ENCODE assay signal across 9 cellular contexts in the genomic region with DNA sequence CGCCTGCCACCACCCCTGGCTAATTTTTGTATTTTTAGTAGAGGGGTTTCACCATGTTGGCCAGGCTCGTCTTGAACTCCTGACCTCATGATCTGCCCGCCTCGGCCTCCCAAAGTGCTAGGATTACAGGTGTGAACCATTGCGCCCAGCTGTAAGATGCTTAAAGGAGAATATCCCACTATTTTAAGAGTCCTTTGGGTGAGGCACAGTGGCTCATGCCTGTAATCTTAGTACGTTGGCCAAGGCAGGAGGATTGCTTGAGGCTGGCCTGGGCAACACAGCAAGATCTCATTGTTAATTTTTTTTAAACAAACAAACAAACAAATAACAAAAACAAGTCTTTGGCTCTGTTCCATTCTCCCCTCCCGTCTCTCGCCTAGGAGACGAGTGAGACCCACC. TPM values are rescaled to one million over a fixed set of nuclear protein-coding genes. Genes with fewer than 3 reads are reported as not detected.
A peak's percentile ranks its signal among the peaks of the same experiment; 100 is the strongest.
DNase-seq lines count a peak whose midpoint lies in the region; ATAC-seq and TF ChIP-seq lines count a peak whose summit lies in the region.
"Not testable (repeated sequence)": the region's sequence is repeated elsewhere in the genome, so short reads cannot be mapped to it uniquely, and the experiment has no call there.
"Had no signal": no experiment of that assay in that cellular context is flagged by ENCODE, and none has a peak within 500 bp of the region (broad histone marks: within the 10 kb centered on the region; RNA-seq: fewer than 3 reads in every experiment).

No MANE protein-coding gene starts in this region.

- H3K4me3 ChIP-seq in Peyer's patch (peak overlapping the region in 1 of 4 donors; percentile 41), upper lobe of left lung (peak overlapping the region in 1 of 4 donors; percentile 60)
- H3K4me3 ChIP-seq in colonic mucosa; left lung; trophoblast cell (ENCODE audit: low read depth, low read length): not testable (repeated sequence)

- not testable (repeated sequence) for H3K9me3 Mint-ChIP-seq in Calu3 (ENCODE audit: low read depth, unreplicated experiment)

- H4K91ac ChIP-seq in trophoblast cell (ENCODE audit: low read depth, low read length): peak overlapping the region; percentile 80

- H2BK12ac ChIP-seq in trophoblast cell (ENCODE audit: low read length): peak overlapping the region; percentile 13

- H3K27ac ChIP-seq in Peyer's patch (peak overlapping the region; percentile 77 to 96 (median 88)), colonic mucosa (peak overlapping the region; percentile 91), left lung (peak overlapping the region; percentile 87 to 92), trophoblast cell (ENCODE audit: low read depth, low read length) (peak overlapping the region; percentile 20), upper lobe of left lung (peak overlapping the region; percentile 80 to 90 (median 86))

- intact Hi-C loops in Calu3 (cut with micrococcal nuclease; ENCODE audit: unreplicated experiment): loop anchor here (5.0 kb wide), 1 partner anchor 69 kb away; a partner anchor contains a TSS
- intact Hi-C loops in colonic mucosa (cut with DNase I): loop anchor here (10.0 kb wide), 1 partner anchor 156 kb away; a partner anchor contains a TSS
- intact Hi-C loops in left lung (cut with DNase I): not testable (repeated sequence)

- H3K79me1 ChIP-seq in trophoblast cell (ENCODE audit: low read length): peaks cover 23% of the 10 kb centered on the region

- H3K36me3 Mint-ChIP-seq in Calu3 (ENCODE audit: insufficient read depth, unreplicated experiment): peaks cover 45% of the 10 kb centered on the region

- H3K4me3 Mint-ChIP-seq in Calu3 (ENCODE audit: low read depth, unreplicated experiment): peak overlapping the region; percentile 59

- TF ChIP-seq EP300 in upper lobe of left lung (IDR thresholded peaks at IDR 0.05): not testable (repeated sequence)

- no CpG with 5 or more reads among the region's 9 CpGs for WGBS in trophoblast cell (ENCODE audit: extremely low coverage, insufficient coverage, insufficient read length)
- WGBS in upper lobe of left lung, 2 donors: 87 to 88% methylated on average over 9 of the region's 9 CpGs

- peak overlapping the region; percentile 23 for H2BK120ac ChIP-seq in trophoblast cell (ENCODE audit: insufficient read depth, low read length, poor library complexity)

- CTCF ChIA-PET in Calu3 (lab: Charles Lee): interaction anchor here (1.4 to 3.8 kb wide), 3 partner anchors 11 to 156 kb away, joined by 4 to 38 read pairs (median 22); a partner anchor contains a TSS

- not testable (repeated sequence) for H3K36me3 ChIP-seq in Peyer's patch; colonic mucosa; left lung; trophoblast cell (ENCODE audit: control insufficient read depth in 1 of 2, insufficient read depth in 2 of 2, low read length in 2 of 2); upper lobe of left lung

- not testable (repeated sequence) for H3K4ac ChIP-seq in trophoblast cell (ENCODE audit: low read depth, low read length)

- H4K12ac ChIP-seq in trophoblast cell (ENCODE audit: low read depth, low read length): not testable (repeated sequence)

- DNase-seq in Calu3, Peyer's patch, colonic mucosa, left lung, upper lobe of left lung: not testable (repeated sequence)
- DNase-seq in trophoblast cell: peak in 1 of 2 donors; percentile 7

- not testable (repeated sequence) for H3K23ac ChIP-seq in trophoblast cell (ENCODE audit: low read length)

- peak overlapping the region; percentile 45 for H3K18ac ChIP-seq in trophoblast cell (ENCODE audit: low read length)

- not testable (repeated sequence) for TF ChIP-seq CTCF in Calu3 (IDR thresholded peaks at IDR 0.05; ENCODE audit: unreplicated experiment); Peyer's patch (IDR thresholded peaks at IDR 0.05); colonic mucosa (IDR thresholded peaks at IDR 0.05); left lung (IDR thresholded peaks at IDR 0.05); upper lobe of left lung (IDR thresholded peaks at IDR 0.05)

- H3K27me3 Mint-ChIP-seq in Calu3 (ENCODE audit: unreplicated experiment): not testable (repeated sequence)

- H3K4me1 Mint-ChIP-seq in Calu3 (ENCODE audit: low read depth, unreplicated experiment): peaks cover 53% of the 10 kb centered on the region

- not testable (repeated sequence) for H3K9me3 ChIP-seq in Peyer's patch; colonic mucosa; left lung; trophoblast cell (ENCODE audit: insufficient read depth, low read depth, low read length); upper lobe of left lung

- peak overlapping the region; percentile 73 for H3K14ac ChIP-seq in trophoblast cell (ENCODE audit: low read length)

- H3K9ac ChIP-seq in colonic mucosa (ENCODE audit: low read depth in 2 of 2, low read length in 2 of 2): peak overlapping the region; percentile 61 to 74
- H3K9ac ChIP-seq in trophoblast cell (ENCODE audit: low read length): not testable (repeated sequence)

- TF ChIP-seq POLR2A in Peyer's patch (IDR thresholded peaks at IDR 0.05); upper lobe of left lung (IDR thresholded peaks at IDR 0.05): not testable (repeated sequence)

- BruUV-seq in Calu3 (replicated peaks; lab: Mats Ljungman, UMichigan): not testable (repeated sequence)

- peak overlapping the region; percentile 40 for H4K8ac ChIP-seq in trophoblast cell (ENCODE audit: low read depth, low read length)

- H3K27ac Mint-ChIP-seq in Calu3 (ENCODE audit: unreplicated experiment): peak overlapping the region; percentile 75

- H2AK5ac ChIP-seq in trophoblast cell (ENCODE audit: low read length): not testable (repeated sequence)

- not testable (repeated sequence) for H3K4me2 ChIP-seq in trophoblast cell (ENCODE audit: low read length)

- H3K79me2 ChIP-seq in trophoblast cell (ENCODE audit: control insufficient read depth, insufficient read depth, low read length, poor library complexity): not testable (repeated sequence)

- peaks cover 3 to 35% (median 7%) of the 10 kb centered on the region in 4 donors for H3K4me1 ChIP-seq in Peyer's patch
- H3K4me1 ChIP-seq in colonic mucosa: peaks cover 23% of the 10 kb centered on the region
- H3K4me1 ChIP-seq in left lung: peaks cover 8 to 38% of the 10 kb centered on the region in 2 donors
- peaks cover 29 to 30% of the 10 kb centered on the region in 2 experiments for H3K4me1 ChIP-seq in trophoblast cell (ENCODE audit: control insufficient read depth in 1 of 2, insufficient read depth in 2 of 2, low read length in 2 of 2)
- peaks cover 22 to 43% (median 29%) of the 10 kb centered on the region in 4 donors for H3K4me1 ChIP-seq in upper lobe of left lung

- not testable (repeated sequence) for H2AFZ ChIP-seq in trophoblast cell (ENCODE audit: insufficient read depth, low read length, poor library complexity)

- H3K27me3 ChIP-seq in Peyer's patch; colonic mucosa; left lung; trophoblast cell (ENCODE audit: insufficient read depth, low read length); upper lobe of left lung: not testable (repeated sequence)

- H2BK5ac ChIP-seq in trophoblast cell (ENCODE audit: low read depth, low read length, poor library complexity): peak overlapping the region; percentile 52

- not testable (repeated sequence) for ATAC-seq in left lung; upper lobe of left lung (ENCODE audit: low FRiP score in 2 of 2)

RNA-seq across cellular contexts. Expression of a gene that starts 5.5 kb away (rescaled TPM):
- 108 and 138 TPM in 2 replicates for total RNA-seq in Calu3 (2022)
- total RNA-seq in Peyer's patch: 100 to 1,000 TPM in 3 of 4 donors, 10 to 100 TPM in 1; 27.2 to 666 (median 549) TPM
- total RNA-seq in colonic mucosa: 100 to 1,000 TPM; 337 to 347 TPM
- total RNA-seq in left lung: 100 to 1,000 TPM in 1 of 2 donors, 10 to 100 TPM in 1; 61.2 to 129 TPM
- polyA plus RNA-seq in trophoblast cell (2013): 138 and 139 TPM in 2 replicates
- total RNA-seq in upper lobe of left lung: 100 to 1,000 TPM in 3 of 6 donors, 10 to 100 TPM in 3; 59.7 to 155 (median 109) TPM
- total RNA-seq: NCI-H460, occipital lobe had no signal
- polyA plus RNA-seq: BJ had no signal

RNA-seq across cellular contexts. Expression of a gene that starts 8.8 kb away (rescaled TPM):
- 1.6 TPM in 2 replicates for total RNA-seq in Calu3 (2022)
- 10 to 100 TPM in 3 of 4 donors, not detected in 1; 26.1 to 31.3 (median 28.2) TPM for total RNA-seq in Peyer's patch
- total RNA-seq in colonic mucosa: 1 to 10 TPM; 3.6 to 6.4 TPM
- total RNA-seq in left lung: 1 to 10 TPM; 4.8 to 5.8 TPM
- polyA plus RNA-seq in trophoblast cell (2013): 0.21 and 0.29 TPM in 2 replicates
- 10 to 100 TPM in 2 of 6 donors, 1 to 10 TPM in 4; 1.4 to 61.8 (median 5.6) TPM for total RNA-seq in upper lobe of left lung
- total RNA-seq: NCI-H460, occipital lobe had no signal

RNA-seq across cellular contexts. Expression of a gene that starts 23.6 kb away (rescaled TPM):
- total RNA-seq in Calu3 (2022) (66.6 and 69.9 TPM in 2 replicates), Peyer's patch (10 to 100 TPM; 41.5 to 89.4 (median 70.0) TPM), colonic mucosa (10 to 100 TPM; 42.2 to 69.5 TPM), left lung (10 to 100 TPM; 49.8 to 55.0 TPM), upper lobe of left lung (100 to 1,000 TPM in 1 of 6 donors, 10 to 100 TPM in 5; 73.9 to 144 (median 83.6) TPM)
- polyA plus RNA-seq in trophoblast cell (2013): 31.8 and 32.3 TPM in 2 replicates

RNA-seq across cellular contexts. Expression of a gene that starts 32.9 kb away (rescaled TPM):
- total RNA-seq in Calu3 (2022) (49.3 and 52.0 TPM in 2 replicates), Peyer's patch (10 to 100 TPM; 30.5 to 71.4 (median 41.8) TPM), colonic mucosa (10 to 100 TPM; 41.3 to 43.4 TPM), left lung (10 to 100 TPM; 36.1 to 43.8 TPM), upper lobe of left lung (10 to 100 TPM; 23.2 to 64.4 (median 39.3) TPM)
- polyA plus RNA-seq in trophoblast cell (2013): 43.7 and 47.1 TPM in 2 replicates

RNA-seq across cellular contexts. Expression of a gene that starts 38.9 kb away (rescaled TPM):
- total RNA-seq in Calu3 (2022) (550 and 629 TPM in 2 replicates), Peyer's patch (100 to 1,000 TPM in 2 of 4 donors, 10 to 100 TPM in 2; 69.7 to 173 (median 121) TPM), colonic mucosa (100 to 1,000 TPM; 134 to 252 TPM), left lung (100 to 1,000 TPM; 180 to 259 TPM), upper lobe of left lung (100 to 1,000 TPM in 3 of 6 donors, 10 to 100 TPM in 3; 65.7 to 258 (median 145) TPM)
- 473 and 483 TPM in 2 replicates for polyA plus RNA-seq in trophoblast cell (2013)

Comparison
In these comparisons a context has a peak if more than half of its experiments do, and no peak if none do; other contexts are left out.
1. H3K27ac ChIP-seq: peak in every context shown above with its lines; median percentile 91 in colonic mucosa; 90 in left lung; 88 in Peyer's patch; 86 in upper lobe of left lung; 20 in trophoblast cell.